In genomic region chr6:109015185-109015584, GRCh38 we compare ENCODE assay signal across 15 cellular contexts.
DNase-seq lines count a peak whose midpoint lies in the region; ATAC-seq lines count a peak whose summit lies in the region.
"Had no signal": no experiment of that assay in that cellular context is flagged by ENCODE, and none has a peak within 500 bp of the region (broad histone marks: within the 10 kb centered on the region; RNA-seq: fewer than 3 reads in every experiment).

No MANE protein-coding gene starts in this region.

- peaks cover 0 to 5% (median 0%) of the 10 kb centered on the region in 3 donors for H3K36me3 Mint-ChIP-seq in CD8-positive, alpha-beta memory T cell
- no peaks in the 10 kb centered on the region for H3K36me3 Mint-ChIP-seq in stimulated activated effector memory CD8-positive, alpha-beta T cell treated with anti-CD3 and anti-CD28 coated beads, Interleukin-12 subunit alpha, Interleukin-12 subunit beta, amount 100 ng/mL, for 72 hours
- H3K36me3 Mint-ChIP-seq: neural progenitor cell had no signal

- H3K27me3 ChIP-seq in CD8-positive, alpha-beta memory T cell (ENCODE audit: insufficient read depth, low read length, poor library complexity, severe bottlenecking), result no peaks in the 10 kb centered on the region
- H3K27me3 ChIP-seq: MG63, neural progenitor cell had no signal

- H3K4me3 Mint-ChIP-seq in CD8-positive, alpha-beta memory T cell, result peak overlapping the region in 1 of 7 donors; percentile 7
- H3K4me3 Mint-ChIP-seq in stimulated activated effector memory CD8-positive, alpha-beta T cell treated with anti-CD3 and anti-CD28 coated beads, Interleukin-12 subunit alpha, Interleukin-12 subunit beta, amount 100 ng/mL, for 72 hours, result no peak overlapping the region
- H3K4me3 Mint-ChIP-seq: neural progenitor cell had no signal

- no peaks in the 10 kb centered on the region for H3K9me3 ChIP-seq in CD8-positive, alpha-beta memory T cell (ENCODE audit: low read length)
- H3K9me3 ChIP-seq: MG63, thoracic aorta had no signal

- H3K4me1 Mint-ChIP-seq in CD8-positive, alpha-beta memory T cell, result peaks cover 41 to 57% (median 56%) of the 10 kb centered on the region in 3 donors
- peaks cover 46% of the 10 kb centered on the region for H3K4me1 Mint-ChIP-seq in stimulated activated effector memory CD8-positive, alpha-beta T cell treated with anti-CD3 and anti-CD28 coated beads, Interleukin-12 subunit alpha, Interleukin-12 subunit beta, amount 100 ng/mL, for 72 hours

- no peak overlapping the region for H3K4me3 ChIP-seq in CD8-positive, alpha-beta memory T cell (ENCODE audit: low read length)
- H3K4me3 ChIP-seq: coronary artery, MG63, neural progenitor cell, thoracic aorta had no signal

- DNase-seq in CD8-positive, alpha-beta memory T cell, result no peak
- DNase-seq in OCI-M1 (lab: John Stamatoyannopoulos, UW) (peak; percentile 54), NCI-H2029 (lab: John Stamatoyannopoulos, UW) (no peak)
- DNase-seq in stimulated activated effector memory CD8-positive, alpha-beta T cell treated with anti-CD3 and anti-CD28 coated beads, Interleukin-12 subunit alpha, Interleukin-12 subunit beta, amount 100 ng/mL, for 72 hours (ENCODE audit: low spot score in 2 of 2), result no peak
- DNase-seq in activated CD8-positive, alpha-beta memory T cell treated with anti-CD3 and anti-CD28 coated beads for 24 hours, result no peak
- DNase-seq: activated CD8-positive, alpha-beta memory T cell treated with anti-CD3 and anti-CD28 coated beads, Interleukin-2, amount 50 U/mL, for 48 hours; MG63; NCI-H2227 treated with DMSO at 0.1 percent for 48 hours; small intestine had no signal

- H3K4me1 ChIP-seq in CD8-positive, alpha-beta memory T cell (ENCODE audit: insufficient read depth, low read length), result peaks cover 48% of the 10 kb centered on the region

- CTCF ChIA-PET in CD8-positive, alpha-beta memory T cell (lab: Charles Lee), result interaction anchor here (1.4 kb wide), 1 partner anchor 58 kb away, joined by 3 read pairs; no protein-coding TSS in a partner anchor

- no peaks in the 10 kb centered on the region for H3K9me3 Mint-ChIP-seq in CD8-positive, alpha-beta memory T cell
- no peaks in the 10 kb centered on the region for H3K9me3 Mint-ChIP-seq in stimulated activated effector memory CD8-positive, alpha-beta T cell treated with anti-CD3 and anti-CD28 coated beads, Interleukin-12 subunit alpha, Interleukin-12 subunit beta, amount 100 ng/mL, for 72 hours
- H3K9me3 Mint-ChIP-seq: neural progenitor cell had no signal

- no peak overlapping the region for H3K27ac ChIP-seq in CD8-positive, alpha-beta memory T cell (ENCODE audit: low read depth, low read length)
- H3K27ac ChIP-seq: neural progenitor cell, VCaP had no signal

- POLR2A ChIA-PET in CD8-positive, alpha-beta memory T cell (lab: Charles Lee), result interaction anchor here (0.5 kb wide), 1 partner anchor 356 kb away, joined by 3 read pairs; no protein-coding TSS in a partner anchor

- peak overlapping the region in 7 of 8 donors; percentile 1 to 56 (median 22) for H3K27ac Mint-ChIP-seq in CD8-positive, alpha-beta memory T cell
- peak overlapping the region; percentile 6 for H3K27ac Mint-ChIP-seq in stimulated activated effector memory CD8-positive, alpha-beta T cell treated with anti-CD3 and anti-CD28 coated beads, Interleukin-12 subunit alpha, Interleukin-12 subunit beta, amount 100 ng/mL, for 72 hours
- H3K27ac Mint-ChIP-seq: neural progenitor cell had no signal

- no peaks in the 10 kb centered on the region for H3K36me3 ChIP-seq in CD8-positive, alpha-beta memory T cell (ENCODE audit: insufficient read depth, low read length)
- H3K36me3 ChIP-seq: MG63, neural progenitor cell, thoracic aorta had no signal

- no peaks in the 10 kb centered on the region for H3K27me3 Mint-ChIP-seq in CD8-positive, alpha-beta memory T cell

- ATAC-seq in esophagus mucosa (peak; percentile 69), GM21786 (IDR thresholded peaks at IDR 0.05; ENCODE audit: unreplicated experiment) (no peak)
- ATAC-seq in stimulated activated effector memory CD8-positive, alpha-beta T cell treated with anti-CD3 and anti-CD28 coated beads, Interleukin-12 subunit alpha, Interleukin-12 subunit beta, amount 100 ng/mL, for 72 hours, result no peak
